22 cellular contexts compared by ENCODE assay signal in genomic region chr4:3253808-3254207, GRCh38. TPM values are rescaled to one million over a fixed set of nuclear protein-coding genes. Genes with fewer than 3 reads are reported as not detected.
DNase-seq lines count a peak whose midpoint lies in the region; ATAC-seq and TF ChIP-seq lines count a peak whose summit lies in the region.
"Had no signal": no experiment of that assay in that cellular context is flagged by ENCODE, and none has a peak within 500 bp of the region (broad histone marks: within the 10 kb centered on the region; RNA-seq: fewer than 3 reads in every experiment).

No MANE protein-coding gene starts in this region.

- no peaks in the 10 kb centered on the region for H3K4me1 ChIP-seq in HAP-1
- H3K4me1 ChIP-seq: adrenal gland, vagina had no signal

- intact Hi-C loops in Right ventricle myocardium superior (cut with DNase I), result no loop called here

- no peaks in the 10 kb centered on the region for H3K27me3 ChIP-seq in HAP-1 (ENCODE audit: low read depth)
- H3K27me3 ChIP-seq: adrenal gland, BLaER1, vagina had no signal

- no peaks in the 10 kb centered on the region for H3K9me3 Mint-ChIP-seq in activated naive CD4-positive, alpha-beta T cell treated with anti-CD3 and anti-CD28 coated beads, Interleukin-2, amount 10 ng/mL, durations not matched to agents 7 days and 5 days
- no peaks in the 10 kb centered on the region for H3K9me3 Mint-ChIP-seq in natural killer cell treated with Interleukin-12 subunit alpha and Interleukin-12 subunit beta and Interleukin-15 and Interleukin-18, amount 100 ng/mL, for 72 hours
- H3K9me3 Mint-ChIP-seq in type B pancreatic cell, result no peaks in the 10 kb centered on the region
- H3K9me3 Mint-ChIP-seq: activated T-helper 17 cell treated with anti-CD3 and anti-CD28 coated beads, Interleukin-2, amount 50 U/mL, for 72 hours; T-cell had no signal

- H3K36me3 ChIP-seq in HAP-1 (replicated peaks), result no peaks in the 10 kb centered on the region
- H3K36me3 ChIP-seq: adrenal gland, vagina had no signal

- in situ Hi-C loops in HAP-1 (cut with MboI; ENCODE audit: low sequenced_read_pairs), result no loop called here

- DNase-seq in activated naive CD4-positive, alpha-beta T cell treated with anti-CD3 and anti-CD28 coated beads, Interleukin-2, amount 10 ng/mL, durations not matched to agents 7 days and 5 days, result peak; percentile 8
- no peak for DNase-seq in activated naive CD4-positive, alpha-beta T cell treated with anti-CD3 and anti-CD28 coated beads, Interleukin-2, amount 50 U/mL, for 16 hours
- peak; percentile 24 for DNase-seq in Right ventricle myocardium superior
- DNase-seq in natural killer cell treated with Interleukin-12 subunit alpha and Interleukin-12 subunit beta and Interleukin-15 and Interleukin-18, amount 100 ng/mL, for 72 hours (ENCODE audit: low spot score), result peak; percentile 47
- DNase-seq in type B pancreatic cell (ENCODE audit: extremely low spot score, unreplicated experiment), result peak; percentile 69
- DNase-seq in HAP-1 (ENCODE audit: low spot score in 2 of 2), result no peak
- DNase-seq in SW 1271 (lab: John Stamatoyannopoulos, UW), result no peak
- DNase-seq in NCI-H524 treated with DMSO at 0.1 percent for 48 hours (lab: John Stamatoyannopoulos, UW), result no peak
- DNase-seq: ACHN; COR-L47; cortex of kidney; Karpas-422; NCI-H187; NCI-H226; NCI-H774; SHP77 treated with DMSO at 0.1 percent for 48 hours; stimulated activated CD4-positive, alpha-beta T cell treated with anti-CD3 and anti-CD28 coated beads, Interleukin-12 subunit alpha, Interleukin-12 subunit beta, amount 100 ng/mL, for 4 hours had no signal

- TF ChIP-seq CTCF in type B pancreatic cell (conservative IDR thresholded peaks at IDR 0.05), result no peak

- H3K4me1 Mint-ChIP-seq in activated naive CD4-positive, alpha-beta T cell treated with anti-CD3 and anti-CD28 coated beads, Interleukin-2, amount 10 ng/mL, durations not matched to agents 7 days and 5 days, result no peaks in the 10 kb centered on the region
- peaks cover 0 to 3% of the 10 kb centered on the region in 2 donors for H3K4me1 Mint-ChIP-seq in natural killer cell treated with Interleukin-12 subunit alpha and Interleukin-12 subunit beta and Interleukin-15 and Interleukin-18, amount 100 ng/mL, for 72 hours (ENCODE audit: low read depth in 2 of 2)
- H3K4me1 Mint-ChIP-seq in type B pancreatic cell (ENCODE audit: unreplicated experiment), result no peaks in the 10 kb centered on the region
- H3K4me1 Mint-ChIP-seq: activated T-helper 17 cell treated with anti-CD3 and anti-CD28 coated beads, Interleukin-2, amount 50 U/mL, for 72 hours; T-cell had no signal

- H3K4me3 ChIP-seq in HAP-1, result no peak overlapping the region
- H3K4me3 ChIP-seq: adrenal gland, BLaER1, vagina had no signal

- CTCF ChIA-PET in activated naive CD4-positive, alpha-beta T cell treated with anti-CD3 and anti-CD28 coated beads, Interleukin-2, amount 10 ng/mL, durations not matched to agents 7 days and 5 days (lab: Charles Lee), result no interaction called here

- no peaks in the 10 kb centered on the region for H3K36me3 Mint-ChIP-seq in activated naive CD4-positive, alpha-beta T cell treated with anti-CD3 and anti-CD28 coated beads, Interleukin-2, amount 10 ng/mL, durations not matched to agents 7 days and 5 days
- H3K36me3 Mint-ChIP-seq in natural killer cell treated with Interleukin-12 subunit alpha and Interleukin-12 subunit beta and Interleukin-15 and Interleukin-18, amount 100 ng/mL, for 72 hours, result no peaks in the 10 kb centered on the region
- no peaks in the 10 kb centered on the region for H3K36me3 Mint-ChIP-seq in type B pancreatic cell

- ATAC-seq in Right ventricle myocardium superior (ENCODE audit: poor library complexity), result no peak
- ATAC-seq in natural killer cell treated with Interleukin-12 subunit alpha and Interleukin-12 subunit beta and Interleukin-15 and Interleukin-18, amount 100 ng/mL, for 72 hours, result no peak
- ATAC-seq: activated T-helper 17 cell treated with anti-CD3 and anti-CD28 coated beads, Interleukin-2, amount 50 U/mL, for 72 hours; T-cell had no signal

- no peak overlapping the region for H3K4me3 Mint-ChIP-seq in activated naive CD4-positive, alpha-beta T cell treated with anti-CD3 and anti-CD28 coated beads, Interleukin-2, amount 10 ng/mL, durations not matched to agents 7 days and 5 days
- H3K4me3 Mint-ChIP-seq in natural killer cell treated with Interleukin-12 subunit alpha and Interleukin-12 subunit beta and Interleukin-15 and Interleukin-18, amount 100 ng/mL, for 72 hours, result no peak overlapping the region
- H3K4me3 Mint-ChIP-seq in type B pancreatic cell, result no peak overlapping the region
- H3K4me3 Mint-ChIP-seq: activated T-helper 17 cell treated with anti-CD3 and anti-CD28 coated beads, Interleukin-2, amount 50 U/mL, for 72 hours; T-cell had no signal

- no peak overlapping the region for H3K27ac Mint-ChIP-seq in activated naive CD4-positive, alpha-beta T cell treated with anti-CD3 and anti-CD28 coated beads, Interleukin-2, amount 10 ng/mL, durations not matched to agents 7 days and 5 days
- H3K27ac Mint-ChIP-seq in natural killer cell treated with Interleukin-12 subunit alpha and Interleukin-12 subunit beta and Interleukin-15 and Interleukin-18, amount 100 ng/mL, for 72 hours, result no peak overlapping the region
- H3K27ac Mint-ChIP-seq in type B pancreatic cell, result no peak overlapping the region
- H3K27ac Mint-ChIP-seq: activated T-helper 17 cell treated with anti-CD3 and anti-CD28 coated beads, Interleukin-2, amount 50 U/mL, for 72 hours; T-cell had no signal

- no peaks in the 10 kb centered on the region for H3K9me3 ChIP-seq in HAP-1
- H3K9me3 ChIP-seq: adrenal gland, BLaER1, vagina had no signal

- H3K27me3 Mint-ChIP-seq in activated naive CD4-positive, alpha-beta T cell treated with anti-CD3 and anti-CD28 coated beads, Interleukin-2, amount 10 ng/mL, durations not matched to agents 7 days and 5 days, result no peaks in the 10 kb centered on the region
- no peaks in the 10 kb centered on the region for H3K27me3 Mint-ChIP-seq in natural killer cell treated with Interleukin-12 subunit alpha and Interleukin-12 subunit beta and Interleukin-15 and Interleukin-18, amount 100 ng/mL, for 72 hours
- H3K27me3 Mint-ChIP-seq in type B pancreatic cell, result no peaks in the 10 kb centered on the region
- H3K27me3 Mint-ChIP-seq: activated T-helper 17 cell treated with anti-CD3 and anti-CD28 coated beads, Interleukin-2, amount 50 U/mL, for 72 hours; T-cell had no signal

RNA-seq across cellular contexts. Expression of gene MSANTD1, which starts 4.8 kb away (rescaled TPM):
- total RNA-seq in Right ventricle myocardium superior (0.54 TPM), type B pancreatic cell (ENCODE audit: low replicate concordance) (1.4 TPM in 2 replicates)
- 1 to 10 TPM; 1.8 to 2.0 TPM for total RNA-seq in natural killer cell treated with Interleukin-12 subunit alpha and Interleukin-12 subunit beta and Interleukin-15 and Interleukin-18, amount 100 ng/mL, for 72 hours

RNA-seq across cellular contexts. Expression of gene RGS12, which starts 39.0 kb away (rescaled TPM):
- total RNA-seq in Right ventricle myocardium superior (15.8 TPM), type B pancreatic cell (ENCODE audit: low replicate concordance) (35.7 and 67.5 TPM in 2 replicates)
- 1 to 10 TPM; 1.9 to 7.0 TPM for total RNA-seq in natural killer cell treated with Interleukin-12 subunit alpha and Interleukin-12 subunit beta and Interleukin-15 and Interleukin-18, amount 100 ng/mL, for 72 hours

Comparison
In these comparisons a context has a peak if more than half of its experiments do, and no peak if none do; other contexts are left out.
1. DNase-seq: peak in activated naive CD4-positive, alpha-beta T cell treated with anti-CD3 and anti-CD28 coated beads, Interleukin-2, amount 10 ng/mL, durations not matched to agents 7 days and 5 days (single experiment), Right ventricle myocardium superior (single experiment), natural killer cell treated with Interleukin-12 subunit alpha and Interleukin-12 subunit beta and Interleukin-15 and Interleukin-18, amount 100 ng/mL, for 72 hours (single experiment) and type B pancreatic cell (single experiment); none in activated naive CD4-positive, alpha-beta T cell treated with anti-CD3 and anti-CD28 coated beads, Interleukin-2, amount 50 U/mL, for 16 hours (single experiment), HAP-1 (0 of 2), SW 1271 (0 of 2) and NCI-H524 treated with DMSO at 0.1 percent for 48 hours (single experiment).